9 cellular contexts compared by ENCODE assay signal in genomic region chr3:190863119-190863465, GRCh38. TPM values are rescaled to one million over a fixed set of nuclear protein-coding genes. Genes with fewer than 3 reads are reported as not detected.
DNase-seq lines count a peak whose midpoint lies in the region; ATAC-seq lines count a peak whose summit lies in the region.
"Had no signal": no experiment of that assay in that cellular context is flagged by ENCODE, and none has a peak within 500 bp of the region (broad histone marks: within the 10 kb centered on the region; RNA-seq: fewer than 3 reads in every experiment).

No MANE protein-coding gene starts in this region.

- peaks cover 1% of the 10 kb centered on the region for H3K4me1 ChIP-seq in right cardiac atrium (ENCODE audit: control insufficient read depth, insufficient read depth, low read length)

- no peaks in the 10 kb centered on the region for H3K36me3 Mint-ChIP-seq in T-cell

- H3K9me3 ChIP-seq in right cardiac atrium (ENCODE audit: control insufficient read depth, low read length), result no peaks in the 10 kb centered on the region

- WGBS in right cardiac atrium, result 10% methylated on average over 6 of the region's 6 CpGs

- CTCF ChIA-PET in T-cell (lab: Charles Lee), result no interaction called here

- H3K4me3 ChIP-seq in H7 (ENCODE audit: insufficient read depth, low read depth, low read length), result peak overlapping the region; percentile 63
- peak overlapping the region; percentile 62 for H3K4me3 ChIP-seq in right cardiac atrium (ENCODE audit: low read length)
- peak overlapping the region; percentile 53 for H3K4me3 ChIP-seq in skeletal muscle cell (ENCODE audit: low read depth, low read length)

- peak overlapping the region; percentile 31 to 63 (median 42) for H3K4me3 Mint-ChIP-seq in T-cell

- ATAC-seq in T-cell (replicated peaks in 1 of 4) (no peak), right cardiac atrium (no peak), GM21786 (IDR thresholded peaks at IDR 0.05; ENCODE audit: unreplicated experiment) (no peak), left lobe of liver (no peak)

- peak overlapping the region; percentile 82 for H3K27ac ChIP-seq in right cardiac atrium (ENCODE audit: low read length)

- no peaks in the 10 kb centered on the region for H3K36me3 ChIP-seq in H7 (replicated peaks; ENCODE audit: control insufficient read depth, insufficient read depth, low read length)

- peaks cover 11 to 18% (median 11%) of the 10 kb centered on the region in 3 donors for H3K4me1 Mint-ChIP-seq in T-cell

- POLR2A ChIA-PET in T-cell (lab: Charles Lee), result no interaction called here

- DNase-seq in H7 (no peak), T-cell (no peak), right cardiac atrium (no peak), skeletal muscle cell (ENCODE audit: low read depth) (no peak), amniotic stem cell (lab: John Stamatoyannopoulos, UW) (no peak), COLO668 (lab: John Stamatoyannopoulos, UW; ENCODE audit: unreplicated experiment) (no peak), left lobe of liver (ENCODE audit: low spot score) (no peak)

- no peak overlapping the region for H3K27ac Mint-ChIP-seq in T-cell

- H3K27me3 Mint-ChIP-seq in T-cell, result peaks cover 34 to 48% of the 10 kb centered on the region in 2 donors

- no peaks in the 10 kb centered on the region for H3K9me3 Mint-ChIP-seq in T-cell

- H3K27me3 ChIP-seq in H7 (ENCODE audit: control insufficient read depth, insufficient read depth, low read length) (peaks cover 31% of the 10 kb centered on the region), right cardiac atrium (ENCODE audit: control insufficient read depth, insufficient read depth) (no peaks in the 10 kb centered on the region)

- intact Hi-C loops in right cardiac atrium (cut with DNase I), result no loop called here

RNA-seq across cellular contexts. Expression of gene GMNC, which starts 0.6 kb away (rescaled TPM):
- total RNA-seq in H7 (2014; rRNA removed; shearing (Covaris generic)), result 0.07 TPM in 1 of 2 replicates, not detected in the other
- total RNA-seq in T-cell (not detected), right cardiac atrium (under 1 TPM in 3 of 4 donors, not detected in 1; 0.17 to 0.23 (median 0.22) TPM), left lobe of liver (7.3 TPM)
- polyA plus RNA-seq in right cardiac atrium, result not detected
- total RNA-seq: T-helper 2 cell treated with Interferon-gamma antibody and Interleukin-4, amounts not matched to agents 100 ng/mL and 5 ng/mL, for 36 hours had no signal
